17 cellular contexts compared by ENCODE assay signal in genomic region chr3:186079925-186080324, GRCh38.
"Had no signal": no experiment of that assay in that cellular context is flagged by ENCODE, and none has a peak within 500 bp of the region (broad histone marks: within the 10 kb centered on the region; RNA-seq: fewer than 3 reads in every experiment).

No MANE protein-coding gene starts in this region.

- H3K36me3 ChIP-seq: colonic mucosa, ovary had no signal

- ATAC-seq: activated CD8-positive, alpha-beta T cell treated with anti-CD3 and anti-CD28 coated beads for 36 hours; activated T-cell treated with anti-CD3 and anti-CD28 coated beads, Interleukin-2, amount 50 U/mL, for 4 hours; body of pancreas; left cardiac atrium; lower lobe of right lung; stimulated activated naive CD8-positive, alpha-beta T cell treated with anti-CD3 and anti-CD28 coated beads, Interleukin-15, amount 100 ng/mL, for 72 hours; T-helper 17 cell had no signal

- H3K4me3 ChIP-seq: adrenal gland, body of pancreas, colonic mucosa, lower lobe of right lung, ovary had no signal

- H3K27me3 ChIP-seq: adrenal gland, body of pancreas, colonic mucosa, ovary had no signal

- DNase-seq: activated CD4-positive, alpha-beta T cell treated with anti-CD3 and anti-CD28 coated beads for 4 hours; activated CD8-positive, alpha-beta T cell treated with anti-CD3 and anti-CD28 coated beads for 36 hours; activated effector memory CD4-positive, alpha-beta T cell treated with anti-CD3 and anti-CD28 coated beads, Interleukin-2, amount 50 U/mL, for 16 hours; activated T-cell treated with anti-CD3 and anti-CD28 coated beads, Interleukin-2, amount 50 U/mL, for 4 hours; body of pancreas; caudate nucleus; colonic mucosa; foreskin fibroblast; hippocampal formation; left cardiac atrium; lower lobe of right lung; naive B cell; ovary; stimulated activated CD4-positive, alpha-beta T cell treated with anti-CD3 and anti-CD28 coated beads, Interleukin-1b, Interleukin-23, amount 100 ng/mL, for 48 hours; stimulated activated naive CD8-positive, alpha-beta T cell treated with anti-CD3 and anti-CD28 coated beads, Interleukin-15, amount 100 ng/mL, for 72 hours; T-helper 17 cell had no signal

- H3K4me1 ChIP-seq: body of pancreas, colonic mucosa, lower lobe of right lung had no signal

- H3K27ac ChIP-seq: body of pancreas, colonic mucosa, lower lobe of right lung, ovary had no signal

- H3K9me3 ChIP-seq: adrenal gland, body of pancreas, colonic mucosa, ovary had no signal
